ENCODE assay signal across 20 cellular contexts in the genomic region with DNA sequence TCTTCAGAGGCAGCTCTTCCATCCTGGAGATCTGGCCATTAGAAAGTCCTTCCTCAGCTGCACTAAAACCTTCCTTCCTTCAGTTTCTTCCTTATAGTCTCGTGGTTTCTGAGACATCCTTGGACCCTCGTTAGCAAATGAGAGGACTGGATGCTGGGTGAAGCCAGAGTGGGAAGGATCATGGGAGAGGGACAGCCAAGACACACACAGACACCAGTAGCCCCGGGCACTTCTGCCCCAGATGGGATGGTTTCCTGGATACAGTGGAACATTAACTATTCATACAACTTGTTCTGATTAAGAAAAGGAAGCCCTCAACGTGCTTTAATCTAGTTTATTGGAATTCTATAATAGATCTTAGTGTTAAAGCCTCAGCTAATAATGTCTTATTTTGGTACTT.
"Had no signal": no experiment of that assay in that cellular context is flagged by ENCODE, and none has a peak within 500 bp of the region (broad histone marks: within the 10 kb centered on the region; RNA-seq: fewer than 3 reads in every experiment).

No MANE protein-coding gene starts in this region.

- H3K27ac Mint-ChIP-seq: IgD-negative memory B cell had no signal

- H3K9me3 Mint-ChIP-seq: IgD-negative memory B cell had no signal

- H3K9ac ChIP-seq: KMS-11 had no signal

- H3K27me3 ChIP-seq: MG63 had no signal

- H3K36me3 Mint-ChIP-seq: IgD-negative memory B cell had no signal

- H3K4me3 ChIP-seq: K562, MG63 had no signal

- H3K27me3 Mint-ChIP-seq: IgD-negative memory B cell had no signal

- H3K36me3 ChIP-seq: MG63 had no signal

- H3K27ac ChIP-seq: KMS-11, RWPE1 had no signal

- H3K4me2 ChIP-seq: KMS-11 had no signal

- H3K4me1 Mint-ChIP-seq: IgD-negative memory B cell had no signal

- H3K4me3 Mint-ChIP-seq: IgD-negative memory B cell had no signal

- H3K9me3 ChIP-seq: MG63 had no signal

- DNase-seq: Kasumi-1, MG63, NCI-H1092 treated with DMSO at 0.1 percent for 48 hours, NCI-H1436, NCI-H187, NCI-H2029, NCI-H2081 treated with DMSO at 0.1 percent for 48 hours, NCI-H2171, NCI-H226, NCI-H446, NCI-H510A, NCI-H524 treated with DMSO at 0.1 percent for 48 hours, NCI-H69, NCI-H774, SHP77, T-helper 1 cell had no signal
